Comparison of ENCODE assay signal across 13 cellular contexts in the genomic region with DNA sequence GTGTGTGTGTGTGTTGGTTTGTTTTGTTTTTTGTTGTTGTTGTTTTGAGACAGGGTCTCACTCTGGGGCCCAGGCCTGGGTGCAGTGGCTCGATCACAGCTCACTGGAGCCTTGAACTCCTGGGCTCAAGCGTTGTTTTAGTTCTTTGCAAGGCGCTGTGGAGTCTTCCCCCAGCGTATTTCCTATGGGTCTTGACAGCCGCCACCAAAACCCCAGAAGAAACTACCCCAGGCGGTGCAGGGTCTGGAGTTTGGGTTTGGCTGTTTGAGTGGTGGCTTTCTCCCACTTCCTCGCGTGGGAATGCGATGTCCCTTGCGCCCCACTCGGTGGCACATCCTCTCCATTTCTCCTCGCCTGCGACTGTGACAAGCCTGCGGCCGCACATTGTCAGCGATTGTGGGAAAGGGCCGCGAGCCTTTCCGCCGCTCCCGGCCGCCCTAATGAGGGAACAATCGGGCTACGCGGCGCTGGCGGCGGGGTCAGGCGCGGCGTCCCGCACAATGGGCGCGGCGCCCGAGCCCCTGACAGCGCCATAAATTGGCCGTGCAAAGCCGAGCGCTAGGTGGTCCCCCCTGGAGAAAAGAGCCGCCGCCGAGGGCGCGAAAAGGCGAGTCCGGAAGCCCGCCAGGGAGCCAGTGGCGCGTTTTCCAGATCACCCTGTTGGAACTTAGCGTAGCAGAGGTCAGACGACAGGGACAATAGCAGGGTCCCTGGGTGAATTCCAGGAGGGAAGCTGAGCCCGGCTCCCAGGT.
DNase-seq lines count a peak whose midpoint lies in the region; ATAC-seq and FAIRE-seq lines count a peak whose summit lies in the region.
"Had no signal": no experiment of that assay in that cellular context is flagged by ENCODE, and none has a peak within 500 bp of the region (broad histone marks: within the 10 kb centered on the region; RNA-seq: fewer than 3 reads in every experiment).

No MANE protein-coding gene starts in this region.

- no peaks in the 10 kb centered on the region for H3K27me3 ChIP-seq in aorta (ENCODE audit: control insufficient read depth in 1 of 2, insufficient read depth in 2 of 2, low read length in 1 of 2)
- H3K27me3 ChIP-seq: adrenal gland had no signal

- H3K4me3 ChIP-seq in aorta (ENCODE audit: low read length in 2 of 2) = no peak overlapping the region
- H3K4me3 ChIP-seq: adrenal gland had no signal

- H3K27me3 Mint-ChIP-seq in stimulated activated naive CD8-positive, alpha-beta T cell treated with anti-CD3 and anti-CD28 coated beads, Interleukin-15, amount 100 ng/mL, for 72 hours = peaks cover 66% of the 10 kb centered on the region

- intact Hi-C loops in left cardiac atrium (cut with DNase I) (no loop called here), aorta (cut with DNase I) (no loop called here)

- no peak for DNase-seq in stimulated activated naive CD8-positive, alpha-beta T cell treated with anti-CD3 and anti-CD28 coated beads, Interleukin-15, amount 100 ng/mL, for 72 hours
- no peak for DNase-seq in stimulated activated naive CD8-positive, alpha-beta T cell treated with anti-CD3 and anti-CD28 coated beads, Interleukin-15, Interleukin-2, amounts not matched to agents 100 U/mL and 50 U/mL, for 24 hours
- DNase-seq in left cardiac atrium (peak; percentile 26), midbrain (lab: John Stamatoyannopoulos, UW) (peak; percentile 59), aorta (no peak), HTR-8/SVneo (ENCODE audit: insufficient read length, low spot score) (no peak), activated T-cell treated with anti-CD3 and anti-CD28 coated beads for 4 hours (no peak), NCI-H510A (lab: John Stamatoyannopoulos, UW) (no peak)
- DNase-seq: activated CD4-positive, alpha-beta T cell treated with anti-CD3 and anti-CD28 coated beads, Interleukin-2, amount 50 U/mL, for 48 hours; EL; NCI-H524 treated with DMSO at 0.1 percent for 48 hours; SW 1271 had no signal

- no peak overlapping the region for H3K27ac Mint-ChIP-seq in stimulated activated naive CD8-positive, alpha-beta T cell treated with anti-CD3 and anti-CD28 coated beads, Interleukin-15, amount 100 ng/mL, for 72 hours

- no peaks in the 10 kb centered on the region for H3K9me3 ChIP-seq in aorta (ENCODE audit: control insufficient read depth, low read length)
- H3K9me3 ChIP-seq: adrenal gland had no signal

- peak overlapping the region; percentile 44 to 58 for H3K4me3 Mint-ChIP-seq in stimulated activated naive CD8-positive, alpha-beta T cell treated with anti-CD3 and anti-CD28 coated beads, Interleukin-15, amount 100 ng/mL, for 72 hours

- no peak overlapping the region for H3K27ac ChIP-seq in aorta (ENCODE audit: low read depth in 1 of 2, low read length in 2 of 2)

- peaks cover 23% of the 10 kb centered on the region for H3K4me1 Mint-ChIP-seq in stimulated activated naive CD8-positive, alpha-beta T cell treated with anti-CD3 and anti-CD28 coated beads, Interleukin-15, amount 100 ng/mL, for 72 hours

- H3K4me1 ChIP-seq in aorta (ENCODE audit: control insufficient read depth in 1 of 2, insufficient read depth in 2 of 2, low read length in 2 of 2) = no peaks in the 10 kb centered on the region
- H3K4me1 ChIP-seq: adrenal gland had no signal

- WGBS in aorta, 2 donors = 16 to 22% methylated on average over 51 to 53 of the region's 53 CpGs

- ATAC-seq in stimulated activated naive CD8-positive, alpha-beta T cell treated with anti-CD3 and anti-CD28 coated beads, Interleukin-15, amount 100 ng/mL, for 72 hours = peak; percentile 31
- no peak for ATAC-seq in stimulated activated naive CD8-positive, alpha-beta T cell treated with anti-CD3 and anti-CD28 coated beads, Interleukin-15, Interleukin-2, amounts not matched to agents 100 U/mL and 50 U/mL, for 24 hours
- ATAC-seq in left cardiac atrium (peak in 1 of 2 donors; percentile 42), aorta (ENCODE audit: low FRiP score) (peak; percentile 36)

- H3K9me3 Mint-ChIP-seq in stimulated activated naive CD8-positive, alpha-beta T cell treated with anti-CD3 and anti-CD28 coated beads, Interleukin-15, amount 100 ng/mL, for 72 hours = no peaks in the 10 kb centered on the region

- H3K36me3 ChIP-seq in aorta (ENCODE audit: control insufficient read depth in 1 of 2, insufficient read depth in 2 of 2, low read length in 1 of 2) = no peaks in the 10 kb centered on the region
- H3K36me3 ChIP-seq: adrenal gland had no signal

- no peak for FAIRE-seq in HTR-8/SVneo (lab: Jason Lieb, UNC)

Comparison
In these comparisons a context has a peak if more than half of its experiments do, and no peak if none do; other contexts are left out.
1. DNase-seq: peak in left cardiac atrium (single experiment) and midbrain (single experiment); none in stimulated activated naive CD8-positive, alpha-beta T cell treated with anti-CD3 and anti-CD28 coated beads, Interleukin-15, amount 100 ng/mL, for 72 hours (0 of 2), stimulated activated naive CD8-positive, alpha-beta T cell treated with anti-CD3 and anti-CD28 coated beads, Interleukin-15, Interleukin-2, amounts not matched to agents 100 U/mL and 50 U/mL, for 24 hours (single experiment), aorta (0 of 2), HTR-8/SVneo (single experiment), activated T-cell treated with anti-CD3 and anti-CD28 coated beads for 4 hours (single experiment) and NCI-H510A (single experiment).